In the genomic region with DNA sequence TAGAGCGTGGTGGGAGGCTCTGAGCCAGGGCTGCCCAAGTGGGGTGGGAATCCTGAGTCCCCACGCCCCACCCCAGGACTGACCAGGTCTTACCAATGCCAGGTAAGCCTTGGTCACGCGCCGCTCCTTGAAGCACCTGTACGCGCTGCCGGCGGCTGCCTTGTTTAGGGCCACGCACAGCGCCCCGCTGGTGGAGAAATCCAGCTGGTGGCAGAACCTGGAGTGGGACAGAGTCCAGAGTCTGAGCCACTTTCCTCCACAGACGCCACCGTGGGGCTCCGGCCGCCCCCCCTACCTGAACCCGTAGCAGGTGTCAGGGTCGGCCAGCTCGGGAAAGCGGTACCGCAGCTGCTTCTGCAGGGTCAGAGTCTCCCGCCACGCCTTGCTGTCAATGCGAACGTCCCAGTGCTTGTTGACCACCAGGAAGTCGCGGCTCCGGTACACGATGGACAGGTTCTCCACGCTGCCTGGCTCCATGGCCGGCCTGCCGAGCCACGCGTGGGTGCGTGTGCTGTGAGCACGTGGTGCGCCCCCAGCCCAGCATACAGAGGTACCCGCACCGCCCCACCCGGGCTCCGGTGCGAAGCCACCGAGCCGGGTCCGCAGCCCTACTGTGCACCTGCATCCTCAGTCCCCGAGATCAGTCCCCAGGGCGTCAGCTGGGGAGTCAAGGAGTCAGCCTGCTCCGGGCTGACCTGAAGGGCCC, we compare ENCODE assay signal across 1 cellular context.
TF ChIP-seq lines count a peak whose summit lies in the region.

No MANE protein-coding gene starts in this region.

TF ChIP-seq in K562, 482 proteins besides CTCF, POLR2A, EP300 and RAD21 (continues in another document):
- peak; percentile 3; the same call in 1 of the 2 replicates for TF ChIP-seq ZFX (CRISPR knock-in tag; IDR thresholded peaks at IDR 0.05)
- TF ChIP-seq, protein P1, sequence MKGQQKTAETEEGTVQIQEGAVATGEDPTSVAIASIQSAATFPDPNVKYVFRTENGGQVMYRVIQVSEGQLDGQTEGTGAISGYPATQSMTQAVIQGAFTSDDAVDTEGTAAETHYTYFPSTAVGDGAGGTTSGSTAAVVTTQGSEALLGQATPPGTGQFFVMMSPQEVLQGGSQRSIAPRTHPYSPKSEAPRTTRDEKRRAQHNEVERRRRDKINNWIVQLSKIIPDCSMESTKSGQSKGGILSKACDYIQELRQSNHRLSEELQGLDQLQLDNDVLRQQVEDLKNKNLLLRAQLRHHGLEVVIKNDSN (CRISPR knock-in tag; IDR thresholded peaks at IDR 0.05): peak; percentile 2
- TF ChIP-seq, protein P2, sequence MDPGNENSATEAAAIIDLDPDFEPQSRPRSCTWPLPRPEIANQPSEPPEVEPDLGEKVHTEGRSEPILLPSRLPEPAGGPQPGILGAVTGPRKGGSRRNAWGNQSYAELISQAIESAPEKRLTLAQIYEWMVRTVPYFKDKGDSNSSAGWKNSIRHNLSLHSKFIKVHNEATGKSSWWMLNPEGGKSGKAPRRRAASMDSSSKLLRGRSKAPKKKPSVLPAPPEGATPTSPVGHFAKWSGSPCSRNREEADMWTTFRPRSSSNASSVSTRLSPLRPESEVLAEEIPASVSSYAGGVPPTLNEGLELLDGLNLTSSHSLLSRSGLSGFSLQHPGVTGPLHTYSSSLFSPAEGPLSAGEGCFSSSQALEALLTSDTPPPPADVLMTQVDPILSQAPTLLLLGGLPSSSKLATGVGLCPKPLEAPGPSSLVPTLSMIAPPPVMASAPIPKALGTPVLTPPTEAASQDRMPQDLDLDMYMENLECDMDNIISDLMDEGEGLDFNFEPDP (CRISPR knock-in tag; IDR thresholded peaks at IDR 0.05): no peak
- no peak for TF ChIP-seq RERE (CRISPR knock-in tag; IDR thresholded peaks at IDR 0.05; ENCODE audit: borderline replicate concordance)
- no peak for TF ChIP-seq ATF2 (CRISPR knock-in tag; IDR thresholded peaks at IDR 0.05)
- 0 out of 4 replicates have a peak, but pooled peaks of 1 of the 2 experiments have one; percentile 35 for TF ChIP-seq SIN3A (IDR thresholded peaks at IDR 0.05; ENCODE audit: borderline replicate concordance in 2 of 2, control insufficient read depth in 1 of 2, low read depth in 2 of 2, low read length in 2 of 2)
- 0 out of 2 replicates have a peak, but pooled peaks have one; percentile 25 for TF ChIP-seq GABPB1 (CRISPR knock-in tag; IDR thresholded peaks at IDR 0.05)
- peak; percentile 45; the same call in 1 of the 2 replicates for TF ChIP-seq ARID4B (CRISPR knock-in tag; IDR thresholded peaks at IDR 0.05)
- 0 out of 2 replicates have a peak, but pooled peaks have one; percentile 7 for TF ChIP-seq STAT6 (CRISPR knock-in tag; IDR thresholded peaks at IDR 0.05)
- TF ChIP-seq HNRNPH1 (optimal IDR thresholded peaks at IDR 0.05; ENCODE audit: low read depth, low read length): no peak
- peak in 1 of 2 experiments; percentile 75; a peak in 1 of 4 replicates for TF ChIP-seq HDAC1 (IDR thresholded peaks at IDR 0.05)
- no peak for TF ChIP-seq CREB1 (IDR thresholded peaks at IDR 0.05)
- 0 out of 2 replicates have a peak, but pooled peaks have one; percentile 24 for TF ChIP-seq CREB1 (CRISPR knock-in tag; IDR thresholded peaks at IDR 0.05)
- TF ChIP-seq ARID2 (IDR thresholded peaks at IDR 0.05): no peak
- TF ChIP-seq ZFP30 (CRISPR knock-in tag; IDR thresholded peaks at IDR 0.05; ENCODE audit: borderline replicate concordance): no peak
- no peak for TF ChIP-seq PTTG1 (tag; IDR thresholded peaks at IDR 0.05; ENCODE audit: low read depth)
- no peak for TF ChIP-seq HMG20A (CRISPR knock-in tag; conservative IDR thresholded peaks at IDR 0.05)
- TF ChIP-seq TFAP4 (CRISPR knock-in tag; IDR thresholded peaks at IDR 0.05; ENCODE audit: borderline replicate concordance): peak; percentile 80
- TF ChIP-seq MYC (IDR thresholded peaks at IDR 0.05; ENCODE audit: low read depth, low read length): 0 out of 2 replicates have a peak, but pooled peaks have one; percentile 32
- TF ChIP-seq MYC (CRISPR knock-in tag; IDR thresholded peaks at IDR 0.05; ENCODE audit: borderline replicate concordance, low read depth): no peak
- TF ChIP-seq L3MBTL2 (IDR thresholded peaks at IDR 0.05): peak; percentile 41; the same call in 1 of the 2 replicates
- TF ChIP-seq, protein P3, sequence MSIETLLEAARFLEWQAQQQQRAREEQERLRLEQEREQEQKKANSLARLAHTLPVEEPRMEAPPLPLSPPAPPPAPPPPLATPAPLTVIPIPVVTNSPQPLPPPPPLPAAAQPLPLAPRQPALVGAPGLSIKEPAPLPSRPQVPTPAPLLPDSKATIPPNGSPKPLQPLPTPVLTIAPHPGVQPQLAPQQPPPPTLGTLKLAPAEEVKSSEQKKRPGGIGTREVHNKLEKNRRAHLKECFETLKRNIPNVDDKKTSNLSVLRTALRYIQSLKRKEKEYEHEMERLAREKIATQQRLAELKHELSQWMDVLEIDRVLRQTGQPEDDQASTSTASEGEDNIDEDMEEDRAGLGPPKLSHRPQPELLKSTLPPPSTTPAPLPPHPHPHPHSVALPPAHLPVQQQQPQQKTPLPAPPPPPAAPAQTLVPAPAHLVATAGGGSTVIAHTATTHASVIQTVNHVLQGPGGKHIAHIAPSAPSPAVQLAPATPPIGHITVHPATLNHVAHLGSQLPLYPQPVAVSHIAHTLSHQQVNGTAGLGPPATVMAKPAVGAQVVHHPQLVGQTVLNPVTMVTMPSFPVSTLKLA (conservative IDR thresholded peaks at IDR 0.05): peak; percentile 63 to 69
- no peak for TF ChIP-seq ATF3 (IDR thresholded peaks at IDR 0.05)
- 0 out of 2 replicates have a peak, but pooled peaks have one; percentile 41 for TF ChIP-seq ATF3 (CRISPR knock-in tag; conservative IDR thresholded peaks at IDR 0.05)
- peak; percentile 72; the same call in 1 of the 2 replicates for TF ChIP-seq TGIF2 (CRISPR knock-in tag; IDR thresholded peaks at IDR 0.05)
- TF ChIP-seq, protein P4, sequence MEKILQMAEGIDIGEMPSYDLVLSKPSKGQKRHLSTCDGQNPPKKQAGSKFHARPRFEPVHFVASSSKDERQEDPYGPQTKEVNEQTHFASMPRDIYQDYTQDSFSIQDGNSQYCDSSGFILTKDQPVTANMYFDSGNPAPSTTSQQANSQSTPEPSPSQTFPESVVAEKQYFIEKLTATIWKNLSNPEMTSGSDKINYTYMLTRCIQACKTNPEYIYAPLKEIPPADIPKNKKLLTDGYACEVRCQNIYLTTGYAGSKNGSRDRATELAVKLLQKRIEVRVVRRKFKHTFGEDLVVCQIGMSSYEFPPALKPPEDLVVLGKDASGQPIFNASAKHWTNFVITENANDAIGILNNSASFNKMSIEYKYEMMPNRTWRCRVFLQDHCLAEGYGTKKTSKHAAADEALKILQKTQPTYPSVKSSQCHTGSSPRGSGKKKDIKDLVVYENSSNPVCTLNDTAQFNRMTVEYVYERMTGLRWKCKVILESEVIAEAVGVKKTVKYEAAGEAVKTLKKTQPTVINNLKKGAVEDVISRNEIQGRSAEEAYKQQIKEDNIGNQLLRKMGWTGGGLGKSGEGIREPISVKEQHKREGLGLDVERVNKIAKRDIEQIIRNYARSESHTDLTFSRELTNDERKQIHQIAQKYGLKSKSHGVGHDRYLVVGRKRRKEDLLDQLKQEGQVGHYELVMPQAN (IDR thresholded peaks at IDR 0.05; ENCODE audit: borderline replicate concordance): peak; percentile 75; the same call in 1 of the 2 replicates
